In the genomic region with DNA sequence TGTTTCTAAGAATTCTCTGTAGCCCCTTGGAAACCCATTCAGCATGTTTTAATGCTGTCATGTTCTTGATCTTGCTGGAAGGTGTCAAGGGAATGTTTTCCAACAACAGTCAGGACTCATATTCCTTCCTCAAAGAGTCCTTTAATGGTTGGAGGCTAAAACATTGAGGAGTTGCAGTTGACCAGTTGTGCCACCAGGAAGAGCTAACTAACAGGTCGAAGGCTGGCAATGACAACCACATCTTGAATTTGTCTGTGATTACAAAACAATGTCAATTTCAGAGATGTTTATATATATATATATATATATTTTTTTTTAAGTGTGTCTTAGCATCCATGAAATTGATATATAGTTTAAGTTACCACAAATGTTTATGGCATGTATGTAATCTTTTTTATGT, we compare ENCODE assay signal across 1 cellular context.
TF ChIP-seq lines count a peak whose summit lies in the region.

No MANE protein-coding gene starts in this region.

TF ChIP-seq in H1, 55 proteins besides CTCF, POLR2A, EP300 and RAD21 (continued from another document):
- TF ChIP-seq, protein P1, sequence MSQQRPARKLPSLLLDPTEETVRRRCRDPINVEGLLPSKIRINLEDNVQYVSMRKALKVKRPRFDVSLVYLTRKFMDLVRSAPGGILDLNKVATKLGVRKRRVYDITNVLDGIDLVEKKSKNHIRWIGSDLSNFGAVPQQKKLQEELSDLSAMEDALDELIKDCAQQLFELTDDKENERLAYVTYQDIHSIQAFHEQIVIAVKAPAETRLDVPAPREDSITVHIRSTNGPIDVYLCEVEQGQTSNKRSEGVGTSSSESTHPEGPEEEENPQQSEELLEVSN (IDR thresholded peaks at IDR 0.05), result no peak
- TF ChIP-seq, protein P2, sequence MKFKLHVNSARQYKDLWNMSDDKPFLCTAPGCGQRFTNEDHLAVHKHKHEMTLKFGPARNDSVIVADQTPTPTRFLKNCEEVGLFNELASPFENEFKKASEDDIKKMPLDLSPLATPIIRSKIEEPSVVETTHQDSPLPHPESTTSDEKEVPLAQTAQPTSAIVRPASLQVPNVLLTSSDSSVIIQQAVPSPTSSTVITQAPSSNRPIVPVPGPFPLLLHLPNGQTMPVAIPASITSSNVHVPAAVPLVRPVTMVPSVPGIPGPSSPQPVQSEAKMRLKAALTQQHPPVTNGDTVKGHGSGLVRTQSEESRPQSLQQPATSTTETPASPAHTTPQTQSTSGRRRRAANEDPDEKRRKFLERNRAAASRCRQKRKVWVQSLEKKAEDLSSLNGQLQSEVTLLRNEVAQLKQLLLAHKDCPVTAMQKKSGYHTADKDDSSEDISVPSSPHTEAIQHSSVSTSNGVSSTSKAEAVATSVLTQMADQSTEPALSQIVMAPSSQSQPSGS (IDR thresholded peaks at IDR 0.05; ENCODE audit: low read length), result no peak
